1 cellular context compared by ENCODE assay signal in genomic region chr19:52066258-52066866, GRCh38.
TF ChIP-seq lines count a peak whose summit lies in the region.

No MANE protein-coding gene starts in this region.

TF ChIP-seq in HepG2, 621 proteins besides CTCF, POLR2A, EP300 and RAD21:
- TF ChIP-seq ZNF274 (CRISPR knock-in tag; IDR thresholded peaks at IDR 0.05) (peak; percentile 68; the same call in 1 of the 2 replicates), BCL3 (CRISPR knock-in tag; IDR thresholded peaks at IDR 0.05) (no peak)
